1 cellular context compared by ENCODE assay signal in genomic region chr20:34062651-34063482, GRCh38.
TF ChIP-seq lines count a peak whose summit lies in the region.

No MANE protein-coding gene starts in this region.

TF ChIP-seq in GM23338, 12 proteins besides CTCF, POLR2A, EP300 and RAD21 (continued from another document):
- TF ChIP-seq ZNF462 (CRISPR knock-in tag; IDR thresholded peaks at IDR 0.05) (no peak), EZH2 (IDR thresholded peaks at IDR 0.05; ENCODE audit: low read depth, unreplicated experiment) (no peak), NANOG (IDR thresholded peaks at IDR 0.05; ENCODE audit: borderline replicate concordance) (no peak), JUNB (IDR thresholded peaks at IDR 0.05; ENCODE audit: unreplicated experiment) (no peak), CREB1 (CRISPR knock-in tag; IDR thresholded peaks at IDR 0.05; ENCODE audit: low read depth) (no peak), EZH2phosphoT487 (IDR thresholded peaks at IDR 0.05; ENCODE audit: unreplicated experiment) (no peak), ZNF114 (CRISPR knock-in tag; IDR thresholded peaks at IDR 0.05) (no peak), REST (IDR thresholded peaks at IDR 0.05; ENCODE audit: unreplicated experiment) (no peak)
